ENCODE assay signal across 15 cellular contexts in genomic region chr17:79949646-79950292, GRCh38.
DNase-seq lines count a peak whose midpoint lies in the region; TF ChIP-seq lines count a peak whose summit lies in the region.
"Had no signal": no experiment of that assay in that cellular context is flagged by ENCODE, and none has a peak within 500 bp of the region (broad histone marks: within the 10 kb centered on the region; RNA-seq: fewer than 3 reads in every experiment).

No MANE protein-coding gene starts in this region.

- H3K4me3 Mint-ChIP-seq in CD14-positive monocyte = no peak overlapping the region
- H3K4me3 Mint-ChIP-seq: activated naive CD8-positive, alpha-beta T cell treated with anti-CD3 and anti-CD28 coated beads, Interleukin-2, amount 50 U/mL, for 24 hours; dendritic cell treated with granulocyte-macrophage colony-stimulating factor and Interleukin-4, amounts not matched to agents 40 ng/mL and 50 ng/mL, for 4 days had no signal

- WGBS in suprapubic skin = 91% methylated on average over 30 of the region's 30 CpGs

- peak; percentile 9 for DNase-seq in activated CD4-positive, CD25-positive, alpha-beta regulatory T cell treated with anti-CD3 and anti-CD28 coated beads, Interleukin-2, amount 50 U/mL, for 72 hours
- no peak for DNase-seq in activated CD4-positive, CD25-positive, alpha-beta regulatory T cell (lab: John Stamatoyannopoulos, UW)
- DNase-seq in astrocyte of the hippocampus (ENCODE audit: low read depth, low spot score) (peak; percentile 73), islet precursor cell (peak; percentile 77), suprapubic skin (ENCODE audit: low spot score in 2 of 2) (peak; percentile 54 to 61), GM19238 (ENCODE audit: insufficient read length, low spot score) (no peak), amniotic stem cell (lab: John Stamatoyannopoulos, UW) (no peak), CD14-positive monocyte (ENCODE audit: low spot score) (no peak)
- DNase-seq: 8988T; activated naive CD8-positive, alpha-beta T cell treated with anti-CD3 and anti-CD28 coated beads, Interleukin-2, amount 50 U/mL, for 24 hours; NCI-H2029 treated with DMSO at 0.1 percent for 48 hours; NK-92 treated with Interleukin-12 subunit alpha and Interleukin-12 subunit beta, amount 100 ng/mL, for 24 hours had no signal

- peaks cover 39% of the 10 kb centered on the region for H3K36me3 ChIP-seq in suprapubic skin
- H3K36me3 ChIP-seq: neutrophil had no signal

- no peak for TF ChIP-seq EP300 in suprapubic skin (IDR thresholded peaks at IDR 0.05)

- TF ChIP-seq CTCF in suprapubic skin (IDR thresholded peaks at IDR 0.05) (no peak), CD14-positive monocyte (IDR thresholded peaks at IDR 0.05) (no peak)

- TF ChIP-seq POLR2A in suprapubic skin (IDR thresholded peaks at IDR 0.05) = no peak

- no peak overlapping the region for H3K27ac Mint-ChIP-seq in CD14-positive monocyte
- H3K27ac Mint-ChIP-seq: activated naive CD8-positive, alpha-beta T cell treated with anti-CD3 and anti-CD28 coated beads, Interleukin-2, amount 50 U/mL, for 24 hours; dendritic cell treated with granulocyte-macrophage colony-stimulating factor and Interleukin-4, amounts not matched to agents 40 ng/mL and 50 ng/mL, for 4 days had no signal

- no peaks in the 10 kb centered on the region for H3K4me1 Mint-ChIP-seq in CD14-positive monocyte

- no peaks in the 10 kb centered on the region for H3K27me3 ChIP-seq in suprapubic skin

- H3K27me3 Mint-ChIP-seq in CD14-positive monocyte (ENCODE audit: low read depth in 3 of 3) = peaks cover 0 to 5% (median 3%) of the 10 kb centered on the region in 3 donors
- H3K27me3 Mint-ChIP-seq: activated naive CD8-positive, alpha-beta T cell treated with anti-CD3 and anti-CD28 coated beads, Interleukin-2, amount 50 U/mL, for 24 hours; dendritic cell treated with granulocyte-macrophage colony-stimulating factor and Interleukin-4, amounts not matched to agents 40 ng/mL and 50 ng/mL, for 4 days had no signal

- H3K9me3 Mint-ChIP-seq in CD14-positive monocyte = no peaks in the 10 kb centered on the region
- H3K9me3 Mint-ChIP-seq: activated naive CD8-positive, alpha-beta T cell treated with anti-CD3 and anti-CD28 coated beads, Interleukin-2, amount 50 U/mL, for 24 hours; dendritic cell treated with granulocyte-macrophage colony-stimulating factor and Interleukin-4, amounts not matched to agents 40 ng/mL and 50 ng/mL, for 4 days had no signal

- intact Hi-C loops in CD14-positive monocyte (cut with micrococcal nuclease) = no loop called here

- H3K4me1 ChIP-seq in suprapubic skin = peaks cover 19% of the 10 kb centered on the region

- H3K9me3 ChIP-seq in suprapubic skin = no peaks in the 10 kb centered on the region
- H3K9me3 ChIP-seq: neutrophil had no signal

- no peak overlapping the region for H3K27ac ChIP-seq in suprapubic skin
- H3K27ac ChIP-seq: neutrophil, VCaP had no signal

- H3K36me3 Mint-ChIP-seq in CD14-positive monocyte = no peaks in the 10 kb centered on the region

- no peak overlapping the region for H3K4me3 ChIP-seq in suprapubic skin

Comparison
In these comparisons a context has a peak if more than half of its experiments do, and no peak if none do; other contexts are left out.
1. DNase-seq: peak in activated CD4-positive, CD25-positive, alpha-beta regulatory T cell treated with anti-CD3 and anti-CD28 coated beads, Interleukin-2, amount 50 U/mL, for 72 hours (single experiment), astrocyte of the hippocampus (single experiment), islet precursor cell (single experiment) and suprapubic skin (2 of 2); none in activated CD4-positive, CD25-positive, alpha-beta regulatory T cell (0 of 4), GM19238 (single experiment), amniotic stem cell (single experiment) and CD14-positive monocyte (single experiment).